ENCODE assay signal across 1 cellular context in the genomic region with DNA sequence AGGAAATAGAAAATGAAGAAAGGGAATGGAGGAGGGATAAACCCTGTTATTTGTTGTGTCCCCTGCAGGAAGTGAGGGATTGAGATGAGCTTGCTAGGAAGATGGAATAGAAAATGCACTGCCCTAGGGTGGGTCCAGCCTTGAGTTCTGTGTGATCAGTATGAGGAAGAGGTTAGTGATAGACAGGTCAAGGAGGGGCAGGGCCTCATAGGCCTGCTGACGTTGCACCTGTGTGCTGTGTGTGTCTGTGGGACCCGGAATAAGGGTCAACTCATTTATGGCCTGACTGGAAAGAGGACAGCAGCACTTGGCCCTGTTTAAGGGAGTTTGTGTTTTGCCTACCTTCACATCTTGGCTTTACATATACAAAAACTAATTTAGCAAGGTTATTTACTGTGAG.
TF ChIP-seq lines count a peak whose summit lies in the region.

No MANE protein-coding gene starts in this region.

TF ChIP-seq in K562, 482 proteins besides CTCF, POLR2A, EP300 and RAD21:
- no peak for TF ChIP-seq E2F6 (IDR thresholded peaks at IDR 0.05; ENCODE audit: borderline replicate concordance in 1 of 2, extremely low read depth in 1 of 2, insufficient read depth in 1 of 2, insufficient read length in 1 of 2, low read depth in 1 of 2, low read length in 1 of 2, poor library complexity in 1 of 2, severe bottlenecking in 1 of 2)
- TF ChIP-seq, protein P1, sequence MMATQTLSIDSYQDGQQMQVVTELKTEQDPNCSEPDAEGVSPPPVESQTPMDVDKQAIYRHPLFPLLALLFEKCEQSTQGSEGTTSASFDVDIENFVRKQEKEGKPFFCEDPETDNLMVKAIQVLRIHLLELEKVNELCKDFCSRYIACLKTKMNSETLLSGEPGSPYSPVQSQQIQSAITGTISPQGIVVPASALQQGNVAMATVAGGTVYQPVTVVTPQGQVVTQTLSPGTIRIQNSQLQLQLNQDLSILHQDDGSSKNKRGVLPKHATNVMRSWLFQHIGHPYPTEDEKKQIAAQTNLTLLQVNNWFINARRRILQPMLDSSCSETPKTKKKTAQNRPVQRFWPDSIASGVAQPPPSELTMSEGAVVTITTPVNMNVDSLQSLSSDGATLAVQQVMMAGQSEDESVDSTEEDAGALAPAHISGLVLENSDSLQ (IDR thresholded peaks at IDR 0.05) = peak; percentile 36; the same call in 1 of the 2 replicates
